In genomic region chr2:100664021-100664755, GRCh38 we compare ENCODE assay signal across 18 cellular contexts.
DNase-seq lines count a peak whose midpoint lies in the region; ATAC-seq and TF ChIP-seq lines count a peak whose summit lies in the region.
"Had no signal": no experiment of that assay in that cellular context is flagged by ENCODE, and none has a peak within 500 bp of the region (broad histone marks: within the 10 kb centered on the region; RNA-seq: fewer than 3 reads in every experiment).

No MANE protein-coding gene starts in this region.

- H3K4me1 ChIP-seq in neuronal stem cell (ENCODE audit: control insufficient read depth in 2 of 2, insufficient read depth in 1 of 2, low read depth in 1 of 2, low read length in 2 of 2) (no peaks in the 10 kb centered on the region), upper lobe of right lung (no peaks in the 10 kb centered on the region)
- H3K4me1 ChIP-seq: BE2C, BLaER1 had no signal

- H3K4me2 ChIP-seq in neuronal stem cell (ENCODE audit: insufficient read depth, low read length, poor library complexity, severe bottlenecking), result no peak overlapping the region
- H3K4me2 ChIP-seq: BLaER1 had no signal

- no peak overlapping the region for H2AFZ ChIP-seq in neuronal stem cell (ENCODE audit: low read length)

- H3K14ac ChIP-seq in neuronal stem cell (ENCODE audit: low read length), result peak overlapping the region; percentile 50

- no peak overlapping the region for H4K91ac ChIP-seq in neuronal stem cell (ENCODE audit: low read depth, low read length, poor library complexity)

- ATAC-seq in upper lobe of right lung, result peak; percentile 12

- H3K18ac ChIP-seq in neuronal stem cell (ENCODE audit: low read length), result peak overlapping the region; percentile 21

- no peak for TF ChIP-seq CTCF in coronary artery (IDR thresholded peaks at IDR 0.05)
- no peak for TF ChIP-seq CTCF in upper lobe of right lung (IDR thresholded peaks at IDR 0.05)

- H2BK5ac ChIP-seq in neuronal stem cell (ENCODE audit: low read length), result no peak overlapping the region

- H3K9ac ChIP-seq in neuronal stem cell (ENCODE audit: low read depth, low read length, poor library complexity), result no peak overlapping the region
- H3K9ac ChIP-seq: BLaER1 had no signal

- H3K9me3 ChIP-seq in neuronal stem cell (replicated peaks in 1 of 2; ENCODE audit: control insufficient read depth in 2 of 2, insufficient read depth in 1 of 2, low read depth in 1 of 2, low read length in 2 of 2) (no peaks in the 10 kb centered on the region), upper lobe of right lung (no peaks in the 10 kb centered on the region)
- H3K9me3 ChIP-seq: BE2C, BLaER1 had no signal

- H2AK5ac ChIP-seq in neuronal stem cell (ENCODE audit: low read depth, low read length), result no peak overlapping the region

- H2BK12ac ChIP-seq in neuronal stem cell (ENCODE audit: low read length), result no peak overlapping the region

- intact Hi-C loops in upper lobe of right lung (cut with DNase I), result no loop called here

- H3K4me3 ChIP-seq in coronary artery, result no peak overlapping the region
- no peak overlapping the region for H3K4me3 ChIP-seq in neuronal stem cell (ENCODE audit: low read length in 2 of 2)
- H3K4me3 ChIP-seq in upper lobe of right lung, result no peak overlapping the region
- H3K4me3 ChIP-seq: BLaER1 had no signal

- H3K27me3 ChIP-seq in neuronal stem cell (ENCODE audit: control insufficient read depth in 3 of 3, insufficient read depth in 3 of 3, low read depth in 1 of 3, low read length in 3 of 3), result peaks cover 0 to 3% (median 0%) of the 10 kb centered on the region in 3 experiments
- no peaks in the 10 kb centered on the region for H3K27me3 ChIP-seq in upper lobe of right lung
- H3K27me3 ChIP-seq: BE2C, BLaER1 had no signal

- WGBS in neuronal stem cell (ENCODE audit: extremely low coverage in 2 of 2, insufficient read length in 2 of 2, insufficient replicate concordance in 1 of 2), 2 donors, result no CpG with 5 or more reads among the region's 23 CpGs

- no peak overlapping the region for H4K8ac ChIP-seq in neuronal stem cell (ENCODE audit: low read depth, low read length)

- no peaks in the 10 kb centered on the region for H3K79me1 ChIP-seq in neuronal stem cell (ENCODE audit: low read depth, low read length)

- H3K27ac ChIP-seq in coronary artery, result no peak overlapping the region
- no peak overlapping the region for H3K27ac ChIP-seq in neuronal stem cell (replicated peaks; ENCODE audit: low read length)
- no peak overlapping the region for H3K27ac ChIP-seq in upper lobe of right lung
- no peak overlapping the region for H3K27ac ChIP-seq in caudate nucleus (ENCODE audit: low read depth, low read length)
- H3K27ac ChIP-seq: BLaER1 had no signal

- no peak overlapping the region for H3K4ac ChIP-seq in neuronal stem cell (ENCODE audit: low read length)

- H2BK15ac ChIP-seq in neuronal stem cell (ENCODE audit: low read length), result no peak overlapping the region

- H3K36me3 ChIP-seq in neuronal stem cell (replicated peaks in 1 of 2; ENCODE audit: control insufficient read depth in 2 of 2, insufficient read depth in 2 of 2, low read length in 2 of 2) (no peaks in the 10 kb centered on the region), upper lobe of right lung (no peaks in the 10 kb centered on the region)
- H3K36me3 ChIP-seq: BE2C, BLaER1 had no signal

- H2BK120ac ChIP-seq in neuronal stem cell (ENCODE audit: low read depth, low read length), result no peak overlapping the region

- no peak overlapping the region for H3K23ac ChIP-seq in neuronal stem cell (ENCODE audit: low read depth, low read length, poor library complexity)

- DNase-seq in coronary artery (ENCODE audit: low spot score), result peak; percentile 59
- peak; percentile 5 for DNase-seq in iPS-NIHi7 (ENCODE audit: extremely low spot score)
- DNase-seq in neuronal stem cell (ENCODE audit: low spot score), result no peak
- DNase-seq in upper lobe of right lung, result no peak
- DNase-seq in stimulated activated CD4-positive, alpha-beta T cell treated with anti-CD3 and anti-CD28 coated beads, Interleukin-1b, Interleukin-23, amount 100 ng/mL, for 48 hours, result no peak
- no peak for DNase-seq in caudate nucleus (lab: John Stamatoyannopoulos, UW)
- no peak for DNase-seq in retina
- DNase-seq: 8988T; ACHN; BE2C; C1 segment of cervical spinal cord; CD4-positive, alpha-beta memory T cell; CD4-positive, CD25-positive, alpha-beta regulatory T cell; CD8-positive, alpha-beta memory T cell; COR-L47; DMS79 treated with DMSO at 0.1 percent for 48 hours; GF-D8 had no signal

Comparison
In these comparisons a context has a peak if more than half of its experiments do, and no peak if none do; other contexts are left out.
1. DNase-seq: peak in coronary artery (single experiment) and iPS-NIHi7 (single experiment); none in neuronal stem cell (single experiment), upper lobe of right lung (single experiment), stimulated activated CD4-positive, alpha-beta T cell treated with anti-CD3 and anti-CD28 coated beads, Interleukin-1b, Interleukin-23, amount 100 ng/mL, for 48 hours (single experiment), caudate nucleus (0 of 61) and retina (single experiment).